Comparison of ENCODE assay signal across 11 cellular contexts in genomic region chr10:1044964-1045363, GRCh38. TPM values are rescaled to one million over a fixed set of nuclear protein-coding genes. Genes with fewer than 3 reads are reported as not detected.
A peak's percentile ranks its signal among the peaks of the same experiment; 100 is the strongest.
DNase-seq lines count a peak whose midpoint lies in the region; ATAC-seq and TF ChIP-seq lines count a peak whose summit lies in the region.
"Had no signal": no experiment of that assay in that cellular context is flagged by ENCODE, and none has a peak within 500 bp of the region (broad histone marks: within the 10 kb centered on the region; RNA-seq: fewer than 3 reads in every experiment).

No MANE protein-coding gene starts in this region.

- H3K9ac ChIP-seq in liver (ENCODE audit: low read depth in 1 of 2, low read length in 2 of 2) (no peak overlapping the region), subcutaneous abdominal adipose tissue (ENCODE audit: low read length in 5 of 5) (peak overlapping the region in 2 of 5 donors; percentile 28 to 53)

- WGBS in liver = 74% methylated on average over 4 of the region's 4 CpGs

- TF ChIP-seq RAD21 in liver (IDR thresholded peaks at IDR 0.05) = no peak

- H3K27ac ChIP-seq in liver (ENCODE audit: low read depth in 1 of 2, low read length in 2 of 2) = peak overlapping the region; percentile 58 to 59
- peak overlapping the region; percentile 64 for H3K27ac ChIP-seq in subcutaneous abdominal adipose tissue (ENCODE audit: low read depth, low read length)
- H3K27ac ChIP-seq: PC-9 had no signal

- DNase-seq in activated T-cell treated with anti-CD3 and anti-CD28 coated beads, Interleukin-2, amount 50 U/mL, for 72 hours = no peak
- DNase-seq in activated T-cell treated with anti-CD3 and anti-CD28 coated beads, Interleukin-2, amount 50 U/mL, for 1 hour = no peak
- no peak for DNase-seq in activated CD8-positive, alpha-beta T cell treated with anti-CD3 and anti-CD28 coated beads, Interleukin-2, amount 10 ng/mL, durations not matched to agents 7 days and 5 days
- DNase-seq in cerebellar cortex (ENCODE audit: low spot score) (no peak), foreskin fibroblast (no peak)
- DNase-seq: NCI-H1417, PC-9, uterus had no signal

- peak overlapping the region; percentile 65 to 70 for H3K4me3 Mint-ChIP-seq in activated T-cell treated with anti-CD3 and anti-CD28 coated beads, Interleukin-2, amount 50 U/mL, for 72 hours
- peak overlapping the region; percentile 67 for H3K4me3 Mint-ChIP-seq in activated CD8-positive, alpha-beta T cell treated with anti-CD3 and anti-CD28 coated beads, Interleukin-2, amount 10 ng/mL, durations not matched to agents 7 days and 5 days

- H3K27ac Mint-ChIP-seq in activated T-cell treated with anti-CD3 and anti-CD28 coated beads, Interleukin-2, amount 50 U/mL, for 72 hours = peak overlapping the region; percentile 82
- peak overlapping the region; percentile 92 for H3K27ac Mint-ChIP-seq in activated CD8-positive, alpha-beta T cell treated with anti-CD3 and anti-CD28 coated beads, Interleukin-2, amount 10 ng/mL, durations not matched to agents 7 days and 5 days

- H3K36me3 Mint-ChIP-seq in activated T-cell treated with anti-CD3 and anti-CD28 coated beads, Interleukin-2, amount 50 U/mL, for 72 hours (ENCODE audit: insufficient read depth in 2 of 2) = peaks cover 4 to 20% of the 10 kb centered on the region in 2 donors
- H3K36me3 Mint-ChIP-seq in activated CD8-positive, alpha-beta T cell treated with anti-CD3 and anti-CD28 coated beads, Interleukin-2, amount 10 ng/mL, durations not matched to agents 7 days and 5 days (ENCODE audit: low read depth) = peaks cover 66% of the 10 kb centered on the region

- peaks cover 43% of the 10 kb centered on the region for H3K4me1 Mint-ChIP-seq in activated T-cell treated with anti-CD3 and anti-CD28 coated beads, Interleukin-2, amount 50 U/mL, for 72 hours (ENCODE audit: low read depth)
- peaks cover 53% of the 10 kb centered on the region for H3K4me1 Mint-ChIP-seq in activated CD8-positive, alpha-beta T cell treated with anti-CD3 and anti-CD28 coated beads, Interleukin-2, amount 10 ng/mL, durations not matched to agents 7 days and 5 days (ENCODE audit: low read depth)

- CTCF ChIA-PET in activated CD8-positive, alpha-beta T cell treated with anti-CD3 and anti-CD28 coated beads, Interleukin-2, amount 10 ng/mL, durations not matched to agents 7 days and 5 days (lab: Charles Lee) = interaction anchor here (1.3 to 1.7 kb wide), 3 partner anchors 11 to 57 kb away, joined by 3 to 6 read pairs (median 5); partner anchors contain the start of genes GTPBP4 and WDR37

- POLR2A ChIA-PET in activated CD8-positive, alpha-beta T cell treated with anti-CD3 and anti-CD28 coated beads, Interleukin-2, amount 10 ng/mL, durations not matched to agents 7 days and 5 days (lab: Charles Lee) = interaction anchor here (0.9 to 3.5 kb wide), 3 partner anchors 11 to 57 kb away, joined by 3 to 23 read pairs (median 3); partner anchors contain the start of genes GTPBP4 and WDR37

- no peaks in the 10 kb centered on the region for H3K27me3 Mint-ChIP-seq in activated T-cell treated with anti-CD3 and anti-CD28 coated beads, Interleukin-2, amount 50 U/mL, for 72 hours (ENCODE audit: low read depth)
- H3K27me3 Mint-ChIP-seq in activated CD8-positive, alpha-beta T cell treated with anti-CD3 and anti-CD28 coated beads, Interleukin-2, amount 10 ng/mL, durations not matched to agents 7 days and 5 days (ENCODE audit: low read depth) = no peaks in the 10 kb centered on the region

- H3K27me3 ChIP-seq in liver (ENCODE audit: control insufficient read depth in 4 of 4, insufficient read depth in 4 of 4, low read length in 3 of 4) (no peaks in the 10 kb centered on the region), subcutaneous abdominal adipose tissue (ENCODE audit: control insufficient read depth in 5 of 5, insufficient read depth in 4 of 5, low read length in 5 of 5) (no peaks in the 10 kb centered on the region)
- H3K27me3 ChIP-seq: uterus had no signal

- ATAC-seq in activated T-cell treated with anti-CD3 and anti-CD28 coated beads, Interleukin-2, amount 50 U/mL, for 72 hours (replicated peaks in 1 of 2) = no peak
- ATAC-seq in activated CD8-positive, alpha-beta T cell treated with anti-CD3 and anti-CD28 coated beads, Interleukin-2, amount 10 ng/mL, durations not matched to agents 7 days and 5 days = no peak
- no peak for ATAC-seq in GM18511 (IDR thresholded peaks at IDR 0.05; ENCODE audit: unreplicated experiment)

- H3K9me3 Mint-ChIP-seq in activated T-cell treated with anti-CD3 and anti-CD28 coated beads, Interleukin-2, amount 50 U/mL, for 72 hours = no peaks in the 10 kb centered on the region
- H3K9me3 Mint-ChIP-seq in activated CD8-positive, alpha-beta T cell treated with anti-CD3 and anti-CD28 coated beads, Interleukin-2, amount 10 ng/mL, durations not matched to agents 7 days and 5 days (ENCODE audit: insufficient read depth) = no peaks in the 10 kb centered on the region

- H3K4me3 ChIP-seq in liver (ENCODE audit: low read depth in 1 of 3, low read length in 3 of 3) (no peak overlapping the region), subcutaneous abdominal adipose tissue (ENCODE audit: low read depth in 1 of 5, low read length in 5 of 5) (no peak overlapping the region), foreskin fibroblast (ENCODE audit: low read depth in 1 of 2, low read length in 2 of 2) (peak overlapping the region in 1 of 2 donors; percentile 61)
- H3K4me3 ChIP-seq: PC-9, uterus had no signal

- H3K9me3 ChIP-seq in liver (ENCODE audit: control insufficient read depth in 4 of 4, low read length in 3 of 4) = no peaks in the 10 kb centered on the region
- no peaks in the 10 kb centered on the region for H3K9me3 ChIP-seq in subcutaneous abdominal adipose tissue (ENCODE audit: control insufficient read depth in 5 of 5, low read length in 5 of 5)
- H3K9me3 ChIP-seq: uterus had no signal

- no peak for TF ChIP-seq CTCF in liver (IDR thresholded peaks at IDR 0.05; ENCODE audit: low read depth, low read length, missing input control)
- TF ChIP-seq CTCF in foreskin fibroblast (IDR thresholded peaks at IDR 0.05; ENCODE audit: low read depth, low read length) = no peak

- peaks cover 0 to 30% (median 12%) of the 10 kb centered on the region in 4 donors for H3K4me1 ChIP-seq in liver (ENCODE audit: control insufficient read depth in 4 of 4, insufficient read depth in 4 of 4, low read length in 3 of 4)
- H3K4me1 ChIP-seq in subcutaneous abdominal adipose tissue (ENCODE audit: control insufficient read depth in 5 of 5, insufficient read depth in 5 of 5, low read length in 5 of 5) = peaks cover 2 to 46% (median 41%) of the 10 kb centered on the region in 5 donors

- H3K36me3 ChIP-seq in liver (ENCODE audit: control insufficient read depth in 4 of 4, insufficient read depth in 3 of 4, low read depth in 1 of 4, low read length in 3 of 4) (peaks cover 4 to 32% (median 27%) of the 10 kb centered on the region in 4 donors), subcutaneous abdominal adipose tissue (ENCODE audit: control insufficient read depth in 5 of 5, insufficient read depth in 5 of 5, low read length in 5 of 5) (peaks cover 4 to 24% (median 14%) of the 10 kb centered on the region in 5 donors)
- H3K36me3 ChIP-seq: uterus had no signal

TF ChIP-seq in liver, 16 proteins besides CTCF, POLR2A, EP300 and RAD21 (continues in another document):
- TF ChIP-seq HNF4A (conservative IDR thresholded peaks at IDR 0.05) = no peak
- no peak for TF ChIP-seq GABPA (IDR thresholded peaks at IDR 0.05 in 1 of 2, conservative IDR thresholded peaks at IDR 0.05 in 1 of 2)
- no peak for TF ChIP-seq SP1 (IDR thresholded peaks at IDR 0.05)

RNA-seq across cellular contexts. Expression of gene IDI1, which starts 4.0 kb away (rescaled TPM):
- 10 to 100 TPM; 37.4 to 46.7 TPM for total RNA-seq in activated T-cell treated with anti-CD3 and anti-CD28 coated beads, Interleukin-2, amount 50 U/mL, for 72 hours
- 10 to 100 TPM; 64.7 to 65.3 TPM for total RNA-seq in activated CD8-positive, alpha-beta T cell treated with anti-CD3 and anti-CD28 coated beads, Interleukin-2, amount 10 ng/mL, durations not matched to agents 7 days and 5 days
- total RNA-seq in liver = 100 to 1,000 TPM; 137 to 264 TPM
- 10 to 100 TPM; 78.8 to 80.5 TPM for polyA plus RNA-seq in liver

RNA-seq across cellular contexts. Expression of gene WDR37, which starts 11.2 kb away (rescaled TPM):
- 10 to 100 TPM; 18.1 to 18.7 TPM for total RNA-seq in activated T-cell treated with anti-CD3 and anti-CD28 coated beads, Interleukin-2, amount 50 U/mL, for 72 hours
- total RNA-seq in activated CD8-positive, alpha-beta T cell treated with anti-CD3 and anti-CD28 coated beads, Interleukin-2, amount 10 ng/mL, durations not matched to agents 7 days and 5 days = 10 to 100 TPM; 24.9 to 27.0 TPM
- 10 to 100 TPM in 1 of 2 donors, 1 to 10 TPM in 1; 6.9 to 12.1 TPM for total RNA-seq in liver
- polyA plus RNA-seq in liver = 1 to 10 TPM; 3.6 to 4.3 TPM

RNA-seq across cellular contexts. Expression of gene IDI2, which starts 19.3 kb away (rescaled TPM):
- total RNA-seq in activated T-cell treated with anti-CD3 and anti-CD28 coated beads, Interleukin-2, amount 50 U/mL, for 72 hours = not detected
- total RNA-seq in activated CD8-positive, alpha-beta T cell treated with anti-CD3 and anti-CD28 coated beads, Interleukin-2, amount 10 ng/mL, durations not matched to agents 7 days and 5 days = not detected
- total RNA-seq in liver = not detected
- not detected for polyA plus RNA-seq in liver
- total RNA-seq: PC-9, uterus had no signal

RNA-seq across cellular contexts. Expression of gene GTPBP4, which starts 56.7 kb away (rescaled TPM):
- total RNA-seq in activated T-cell treated with anti-CD3 and anti-CD28 coated beads, Interleukin-2, amount 50 U/mL, for 72 hours = 10 to 100 TPM; 76.9 to 78.1 TPM
- 10 to 100 TPM; 66.0 to 67.1 TPM for total RNA-seq in activated CD8-positive, alpha-beta T cell treated with anti-CD3 and anti-CD28 coated beads, Interleukin-2, amount 10 ng/mL, durations not matched to agents 7 days and 5 days
- 10 to 100 TPM in 1 of 2 donors, 1 to 10 TPM in 1; 9.8 to 15.1 TPM for total RNA-seq in liver
- polyA plus RNA-seq in liver = 10 to 100 TPM; 10.7 to 13.6 TPM
